Comparison of ENCODE assay signal across 26 cellular contexts in the genomic region with DNA sequence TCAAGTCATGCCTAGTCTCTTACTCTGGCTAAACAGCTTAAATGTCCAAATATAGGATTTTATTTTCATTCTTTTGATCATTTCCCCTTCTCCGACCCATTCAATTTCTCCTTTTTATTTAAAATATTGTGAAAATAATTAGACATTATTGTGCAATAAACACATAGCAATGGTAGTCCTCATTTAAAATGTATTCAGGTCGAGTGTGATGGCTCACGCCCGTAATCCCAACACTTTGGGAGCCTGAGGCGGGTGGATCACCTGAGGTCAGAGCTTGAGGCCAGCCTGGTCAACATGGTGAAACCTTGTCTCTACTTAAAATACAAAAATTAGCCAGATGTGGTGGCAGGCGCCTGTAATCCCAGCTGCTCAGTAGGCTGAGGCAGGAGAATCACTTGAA.
"Had no signal": no experiment of that assay in that cellular context is flagged by ENCODE, and none has a peak within 500 bp of the region (broad histone marks: within the 10 kb centered on the region; RNA-seq: fewer than 3 reads in every experiment).

No MANE protein-coding gene starts in this region.

- H3K9me3 ChIP-seq: colonic mucosa, esophagus muscularis mucosa, esophagus squamous epithelium, gastrocnemius medialis, gastroesophageal sphincter had no signal

- H3K36me3 ChIP-seq: colonic mucosa, esophagus muscularis mucosa, esophagus squamous epithelium, gastrocnemius medialis, gastroesophageal sphincter had no signal

- H3K27me3 ChIP-seq: colonic mucosa, dorsolateral prefrontal cortex, esophagus muscularis mucosa, esophagus squamous epithelium, foreskin keratinocyte, gastrocnemius medialis, gastroesophageal sphincter, heart left ventricle, heart right ventricle had no signal

- H3K27ac ChIP-seq: colonic mucosa, coronary artery, dorsolateral prefrontal cortex, epithelial cell of prostate, esophagus muscularis mucosa, esophagus squamous epithelium, foreskin keratinocyte, gastrocnemius medialis, gastroesophageal sphincter, heart left ventricle, heart right ventricle had no signal

- FAIRE-seq: endometrium, endothelial cell of umbilical vein had no signal

- H3K4me3 ChIP-seq: colonic mucosa, coronary artery, dorsolateral prefrontal cortex, esophagus muscularis mucosa, esophagus squamous epithelium, gastrocnemius medialis, gastroesophageal sphincter, heart left ventricle, heart right ventricle had no signal

- H3K4me1 ChIP-seq: colonic mucosa, esophagus muscularis mucosa, esophagus squamous epithelium, foreskin keratinocyte, gastrocnemius medialis, gastroesophageal sphincter had no signal

- ATAC-seq: effector memory CD8-positive, alpha-beta T cell; esophagus mucosa; foreskin keratinocyte; gastrocnemius medialis; gastroesophageal sphincter; heart left ventricle; heart right ventricle had no signal

- DNase-seq: colonic mucosa; cortex of kidney; dermis blood vessel endothelial cell; dorsolateral prefrontal cortex; effector CD4-positive, alpha-beta T cell; effector CD8-positive, alpha-beta T cell; effector memory CD4-positive, alpha-beta T cell; effector memory CD8-positive, alpha-beta T cell; endodermal cell; erythroblast; esophagus squamous epithelium; foreskin fibroblast; foreskin keratinocyte; foreskin melanocyte; gastrocnemius medialis; glutamatergic neuron; head of caudate nucleus; heart left ventricle; heart right ventricle had no signal
